ENCODE assay signal across 26 cellular contexts in the genomic region with DNA sequence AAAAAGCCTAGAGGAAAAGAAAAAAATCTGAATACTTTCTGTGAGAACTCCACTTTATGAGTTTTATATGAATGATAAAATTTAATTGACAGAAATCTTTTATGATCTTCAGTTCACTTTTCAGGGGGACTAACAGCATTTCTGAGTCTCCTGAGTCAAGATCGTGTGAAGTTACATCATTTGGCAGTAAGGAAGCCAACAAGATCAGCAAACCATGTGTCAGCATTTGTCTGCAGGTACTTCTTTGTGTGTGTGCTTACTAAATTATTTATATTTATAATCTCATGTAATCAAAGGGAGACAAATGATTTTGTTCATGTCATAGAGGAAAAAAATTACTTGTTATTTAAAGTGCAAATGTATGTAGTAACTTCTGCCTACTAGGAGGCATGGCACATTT.
"Had no signal": no experiment of that assay in that cellular context is flagged by ENCODE, and none has a peak within 500 bp of the region (broad histone marks: within the 10 kb centered on the region; RNA-seq: fewer than 3 reads in every experiment).

No MANE protein-coding gene starts in this region.

- FAIRE-seq: bronchial epithelial cell had no signal

- H3K36me3 ChIP-seq: ascending aorta, esophagus muscularis mucosa, heart left ventricle had no signal

- H3K4me1 ChIP-seq: ascending aorta, esophagus muscularis mucosa, foreskin keratinocyte, gastrocnemius medialis, heart left ventricle had no signal

- ATAC-seq: activated CD4-positive, alpha-beta T cell treated with anti-CD3 and anti-CD28 coated beads for 36 hours; activated T-cell treated with anti-CD3 and anti-CD28 coated beads, Interleukin-2, amount 50 U/mL, for 72 hours; foreskin keratinocyte; gastrocnemius medialis; heart left ventricle had no signal

- H3K27ac ChIP-seq: ascending aorta, coronary artery, dorsolateral prefrontal cortex, esophagus muscularis mucosa, foreskin keratinocyte, gastrocnemius medialis, heart left ventricle had no signal

- H3K9me3 ChIP-seq: gastrocnemius medialis had no signal

- DNase-seq: activated CD4-positive, alpha-beta memory T cell treated with anti-CD3 and anti-CD28 coated beads, Interleukin-2, amount 10 ng/mL, durations not matched to agents 7 days and 5 days; activated CD4-positive, alpha-beta T cell treated with anti-CD3 and anti-CD28 coated beads for 36 hours; activated CD4-positive, alpha-beta T cell treated with anti-CD3 and anti-CD28 coated beads, Interleukin-2, amount 50 U/mL, for 4 hours; activated CD4-positive, CD25-positive, alpha-beta regulatory T cell; activated CD4-positive, CD25-positive, alpha-beta regulatory T cell treated with anti-CD3 and anti-CD28 coated beads, Interleukin-2, amount 50 U/mL, for 72 hours; activated CD8-positive, alpha-beta memory T cell treated with anti-CD3 and anti-CD28 coated beads, Interleukin-2, amount 50 U/mL, for 48 hours; activated gamma-delta T cell; activated naive CD4-positive, alpha-beta T cell; activated naive CD4-positive, alpha-beta T cell treated with anti-CD3 and anti-CD28 coated beads, Interleukin-2, amount 10 ng/mL, durations not matched to agents 7 days and 5 days; activated naive CD8-positive, alpha-beta T cell treated with anti-CD3 and anti-CD28 coated beads, Interleukin-2, amount 10 ng/mL, durations not matched to agents 7 days and 5 days; activated T-cell treated with anti-CD3 and anti-CD28 coated beads for 4 hours; activated T-cell treated with anti-CD3 and anti-CD28 coated beads, Interleukin-2, amount 50 U/mL, for 24 hours; activated T-cell treated with anti-CD3 and anti-CD28 coated beads, Interleukin-2, amount 50 U/mL, for 72 hours; dorsolateral prefrontal cortex; effector memory CD4-positive, alpha-beta T cell; endodermal cell; foreskin keratinocyte; gastrocnemius medialis; glutamatergic neuron; heart left ventricle; hypothalamus; T1000 had no signal

- H3K27me3 ChIP-seq: ascending aorta, dorsolateral prefrontal cortex, esophagus muscularis mucosa, foreskin keratinocyte, gastrocnemius medialis, heart left ventricle had no signal

- H3K4me3 ChIP-seq: ascending aorta, coronary artery, dorsolateral prefrontal cortex, esophagus muscularis mucosa, gastrocnemius medialis, heart left ventricle had no signal
